ENCODE assay signal across 1 cellular context in genomic region chr1:24111998-24112380, GRCh38.
TF ChIP-seq lines count a peak whose summit lies in the region.

MYOM3 (minus strand) TSS chr1:24112135; CDS start chr1:24108636, 3,499 bp downstream.

TF ChIP-seq in GM12878, 131 proteins besides CTCF, POLR2A, EP300 and RAD21:
- TF ChIP-seq E4F1 (IDR thresholded peaks at IDR 0.05; ENCODE audit: borderline replicate concordance, partially characterized antibody) (no peak), RAD51 (IDR thresholded peaks at IDR 0.05) (no peak), ZBED1 (IDR thresholded peaks at IDR 0.05; ENCODE audit: borderline replicate concordance) (no peak), NFIC (IDR thresholded peaks at IDR 0.05; ENCODE audit: low read depth, low read length) (no peak)
